Comparison of ENCODE assay signal across 8 cellular contexts in genomic region chr14:102927878-102928411, GRCh38. TPM values are rescaled to one million over a fixed set of nuclear protein-coding genes. Genes with fewer than 3 reads are reported as not detected.
A peak's percentile ranks its signal among the peaks of the same experiment; 100 is the strongest.
DNase-seq lines count a peak whose midpoint lies in the region; ATAC-seq, FAIRE-seq and TF ChIP-seq lines count a peak whose summit lies in the region.

No MANE protein-coding gene starts in this region.

- H3K9me1 ChIP-seq in K562 (ENCODE audit: control insufficient read depth, insufficient read depth, low read length) = no peaks in the 10 kb centered on the region

- H2AFZ ChIP-seq in K562 (ENCODE audit: low read depth, low read length) = no peak overlapping the region

- no peak for TF ChIP-seq EP300 in K562 (IDR thresholded peaks at IDR 0.05; ENCODE audit: low read length)

- H3K27ac ChIP-seq in CD4-positive, alpha-beta memory T cell (ENCODE audit: low read depth, low read length) = peak overlapping the region; percentile 18
- no peak overlapping the region for H3K27ac ChIP-seq in K562 (ENCODE audit: extremely low read depth, low read depth, low read length)

- H3K4me3 Mint-ChIP-seq in CD4-positive, alpha-beta memory T cell = peak overlapping the region in 7 of 8 donors; percentile 75 to 85 (median 81)

- H3K27me3 ChIP-seq in CD4-positive, alpha-beta memory T cell (ENCODE audit: insufficient read depth, low read length) = peaks cover 15% of the 10 kb centered on the region
- no peaks in the 10 kb centered on the region for H3K27me3 ChIP-seq in K562 (ENCODE audit: control insufficient read depth in 2 of 2, insufficient read depth in 2 of 2, low read length in 2 of 2)
- peaks cover 50% of the 10 kb centered on the region for H3K27me3 ChIP-seq in mononuclear cell (ENCODE audit: insufficient read depth, low read length)

- POLR2A ChIA-PET in CD4-positive, alpha-beta memory T cell (lab: Charles Lee; ENCODE audit: partially characterized antibody) = no interaction called here
- POLR2A ChIA-PET in K562 (lab: Yijun Ruan, JAX) = interaction anchor here (0.6 kb wide), 1 partner anchor 12 kb away, joined by 4 read pairs; no protein-coding TSS in a partner anchor

- H3K4me1 ChIP-seq in CD4-positive, alpha-beta memory T cell (ENCODE audit: insufficient read depth, low read length) = peaks cover 34% of the 10 kb centered on the region
- peaks cover 0 to 40% of the 10 kb centered on the region in 2 experiments; a peak in 3 of 5 replicates for H3K4me1 ChIP-seq in K562 (replicated peaks in 1 of 2; ENCODE audit: control insufficient read depth in 2 of 2, insufficient read depth in 2 of 2, low read length in 2 of 2)
- H3K4me1 ChIP-seq in mononuclear cell (ENCODE audit: insufficient read depth, low read length) = peaks cover 33% of the 10 kb centered on the region

- H3K36me3 Mint-ChIP-seq in CD4-positive, alpha-beta memory T cell = no peaks in the 10 kb centered on the region

- H3K4me2 ChIP-seq in K562 (ENCODE audit: insufficient read depth, low read length) = no peak overlapping the region

- ATAC-seq in HG03066 (IDR thresholded peaks at IDR 0.05; ENCODE audit: low read depth, unreplicated experiment) = peak; percentile 9
- ATAC-seq in K562 = no peak
- ATAC-seq in GM18867 (IDR thresholded peaks at IDR 0.05; ENCODE audit: unreplicated experiment) = no peak
- no peak for ATAC-seq in GM21381 (IDR thresholded peaks at IDR 0.05; ENCODE audit: unreplicated experiment)

- H3K27me3 Mint-ChIP-seq in CD4-positive, alpha-beta memory T cell = peaks cover 7 to 10% of the 10 kb centered on the region in 2 donors

- no peak overlapping the region for H3K27ac Mint-ChIP-seq in CD4-positive, alpha-beta memory T cell

- 84% methylated on average over 8 of the region's 35 CpGs for WGBS in K562 (ENCODE audit: insufficient coverage, low coverage, missing lambda C conversion rate)

- H3K9me3 Mint-ChIP-seq in CD4-positive, alpha-beta memory T cell = no peaks in the 10 kb centered on the region

- no peaks in the 10 kb centered on the region for H3K79me2 ChIP-seq in K562 (ENCODE audit: control insufficient read depth, insufficient read depth, low read length)

- no TSS peak for BruUV-seq in K562 (replicated peaks; lab: Mats Ljungman, UMichigan)

- H3K9ac ChIP-seq in K562 (ENCODE audit: insufficient read depth in 1 of 2, low read depth in 2 of 2, low read length in 2 of 2) = no peak overlapping the region

- TF ChIP-seq RAD21 in K562 (CRISPR knock-in tag; conservative IDR thresholded peaks at IDR 0.05 in 1 of 2, IDR thresholded peaks at IDR 0.05 in 1 of 2) = no peak

- H4K20me1 ChIP-seq in K562 (replicated peaks; ENCODE audit: control insufficient read depth, insufficient read depth, low read length) = no peaks in the 10 kb centered on the region

- in situ Hi-C loops in K562 (cut with MboI) = no loop called here

- H3K4me3 ChIP-seq in CD4-positive, alpha-beta memory T cell (ENCODE audit: low read length in 2 of 2) = peak overlapping the region in 1 of 2 donors; percentile 54
- H3K4me3 ChIP-seq in K562 (no peak overlapping the region), mononuclear cell (ENCODE audit: low read length) (peak overlapping the region; percentile 30)

- no peak for FAIRE-seq in K562 (lab: Jason Lieb, UNC)

- H3K4me1 Mint-ChIP-seq in CD4-positive, alpha-beta memory T cell = peaks cover 5 to 31% (median 14%) of the 10 kb centered on the region in 4 donors

- TF ChIP-seq POLR2A in K562 (conservative IDR thresholded peaks at IDR 0.05) = no peak

- CTCF ChIA-PET in CD4-positive, alpha-beta memory T cell (lab: Charles Lee; ENCODE audit: partially characterized antibody) = no interaction called here
- CTCF ChIA-PET in K562 (lab: Yijun Ruan, JAX; ENCODE audit: low intra/inter-chr PET ratio) = no interaction called here

- intact Hi-C loops in CD4-positive, alpha-beta memory T cell (cut with micrococcal nuclease) = no loop called here
- intact Hi-C loops in K562 (cut with micrococcal nuclease) = no loop called here

- H3K36me3 ChIP-seq in CD4-positive, alpha-beta memory T cell (ENCODE audit: insufficient read depth, low read length) = no peaks in the 10 kb centered on the region
- peaks cover under 1% of the 10 kb centered on the region; the same call in 1 of the 3 replicates for H3K36me3 ChIP-seq in K562 (ENCODE audit: control insufficient read depth, insufficient read depth, low read length)

- DNase-seq in CD4-positive, alpha-beta memory T cell = no peak
- DNase-seq in K562 (ENCODE audit: extremely low read depth in 1 of 4, low spot score in 3 of 4) (no peak), NCI-H526 (lab: John Stamatoyannopoulos, UW) (no peak)
- DNase-seq in stimulated activated CD4-positive, alpha-beta T cell treated with anti-CD3 and anti-CD28 coated beads, Interleukin-4, amount 100 ng/mL, for 24 hours = no peak

- no peaks in the 10 kb centered on the region for H3K9me3 ChIP-seq in CD4-positive, alpha-beta memory T cell (ENCODE audit: control insufficient read depth in 1 of 2, low read length in 2 of 2)
- H3K9me3 ChIP-seq in K562 (replicated peaks; ENCODE audit: control insufficient read depth, insufficient read depth, low read depth, low read length) = no peaks in the 10 kb centered on the region
- H3K9me3 ChIP-seq in mononuclear cell (ENCODE audit: low read depth, low read length) = no peaks in the 10 kb centered on the region

- TF ChIP-seq CTCF in K562 (IDR thresholded peaks at IDR 0.05 in 2 of 3, conservative IDR thresholded peaks at IDR 0.05 in 1 of 3; ENCODE audit: insufficient read depth in 2 of 3, low read depth in 1 of 3, low read length in 3 of 3) = no peak

TF ChIP-seq in K562, 482 proteins besides CTCF, POLR2A, EP300 and RAD21:
- TF ChIP-seq POLR2G (IDR thresholded peaks at IDR 0.05; ENCODE audit: low read depth, low read length) (peak; percentile 42; the same call in 1 of the 2 replicates), FIP1L1 (IDR thresholded peaks at IDR 0.05; ENCODE audit: low read depth, low read length, poor library complexity, severe bottlenecking) (peak; percentile 0)
- TF ChIP-seq, protein P1, sequence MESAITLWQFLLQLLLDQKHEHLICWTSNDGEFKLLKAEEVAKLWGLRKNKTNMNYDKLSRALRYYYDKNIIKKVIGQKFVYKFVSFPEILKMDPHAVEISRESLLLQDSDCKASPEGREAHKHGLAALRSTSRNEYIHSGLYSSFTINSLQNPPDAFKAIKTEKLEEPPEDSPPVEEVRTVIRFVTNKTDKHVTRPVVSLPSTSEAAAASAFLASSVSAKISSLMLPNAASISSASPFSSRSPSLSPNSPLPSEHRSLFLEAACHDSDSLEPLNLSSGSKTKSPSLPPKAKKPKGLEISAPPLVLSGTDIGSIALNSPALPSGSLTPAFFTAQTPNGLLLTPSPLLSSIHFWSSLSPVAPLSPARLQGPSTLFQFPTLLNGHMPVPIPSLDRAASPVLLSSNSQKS (CRISPR knock-in tag; IDR thresholded peaks at IDR 0.05) = no peak

RNA-seq across cellular contexts. Expression of gene AMN, which starts 5.5 kb away (rescaled TPM):
- total RNA-seq in CD4-positive, alpha-beta memory T cell = 1 to 10 TPM; 5.1 to 7.1 TPM
- 1 to 10 TPM in 1 of 2 donors, under 1 TPM in 1; 0.77 to 2.1 TPM for polyA plus RNA-seq in CD4-positive, alpha-beta memory T cell
- total RNA-seq in K562 (2011; cell fraction: chromatin; rRNA removed; ENCODE audit: low replicate concordance) = 0.49 TPM in 1 of 2 replicates, not detected in the other
- total RNA-seq in K562 (2011; cell fraction: nucleolus; rRNA removed) = 0.13 and 0.17 TPM in 2 replicates
- 0.22 TPM in 1 of 2 replicates, not detected in the other for total RNA-seq in K562 (2011; cell fraction: nucleoplasm; rRNA removed)
- 0.04 and 0.14 TPM in 2 replicates for total RNA-seq in K562 (2014; rRNA removed)
- not detected in 2 replicates for total RNA-seq in K562 (2014; rRNA removed; fragmentation: Illumina TruSeq; extraction: Trizol)
- not detected in 2 replicates for total RNA-seq in K562 (2015; rRNA removed; fragmentation: Illumina TruSeq; extraction: Trizol)
- total RNA-seq in K562 (2021) = 0.04 and 0.09 TPM in 2 replicates
- not detected in 2 replicates for polyA plus RNA-seq in K562 (2011; rRNA removed)
- 0.03 TPM in 1 of 2 replicates, not detected in the other for polyA plus RNA-seq in K562 (2011; cell fraction: cytosol; rRNA removed)
- 0.20 and 0.27 TPM in 2 replicates for polyA plus RNA-seq in K562 (2011; cell fraction: nucleus; rRNA removed)
- polyA plus RNA-seq in K562 (2012) = 0.03 and 0.14 TPM in 2 replicates
- polyA plus RNA-seq in K562 (2014; fragmentation: Illumina TruSeq; extraction: Trizol) = not detected in 2 replicates
- not detected for polyA plus RNA-seq in K562 (2014; fragmentation: Nextera tagmentation; extraction: Ambion mirVana)
- not detected in 2 replicates for polyA plus RNA-seq in K562 (2014; rRNA removed)
- polyA minus RNA-seq in K562 (2011; rRNA and poly(A)+ RNA removed) = not detected in 2 replicates
- not detected in 2 replicates for polyA minus RNA-seq in K562 (2011; cell fraction: cytosol; rRNA and poly(A)+ RNA removed)
- 0.11 and 0.13 TPM in 2 replicates for polyA minus RNA-seq in K562 (2011; cell fraction: nucleus; rRNA and poly(A)+ RNA removed)
- total RNA-seq in mononuclear cell = 0.84 TPM
